Comparison of ENCODE assay signal across 1 cellular context in genomic region chr14:55398679-55399078, GRCh38.
TF ChIP-seq lines count a peak whose summit lies in the region.

No MANE protein-coding gene starts in this region.

TF ChIP-seq in K562, 482 proteins besides CTCF, POLR2A, EP300 and RAD21 (continued from another document):
- TF ChIP-seq ZNF318 (IDR thresholded peaks at IDR 0.05; ENCODE audit: borderline replicate concordance in 1 of 2, low read depth in 1 of 2) (peak in 1 of 2 experiments; percentile 30; a peak in 1 of 4 replicates), ARID3B (CRISPR knock-in tag; IDR thresholded peaks at IDR 0.05; ENCODE audit: borderline replicate concordance) (no peak), DPF2 (IDR thresholded peaks at IDR 0.05) (peak; percentile 34; the same call in 1 of the 2 replicates), RNF219 (CRISPR knock-in tag; IDR thresholded peaks at IDR 0.05) (no peak), ETS2 (tag; IDR thresholded peaks at IDR 0.05; ENCODE audit: borderline replicate concordance, poor library complexity, severe bottlenecking) (no peak), JUND (IDR thresholded peaks at IDR 0.05; ENCODE audit: borderline replicate concordance, low read depth, low read length) (peak; percentile 79; the same call in 1 of the 2 replicates), JUND (tag; IDR thresholded peaks at IDR 0.05; ENCODE audit: borderline replicate concordance, low read depth, low read length) (peak; percentile 59; the same call in 2 of the 3 replicates), CC2D1A (IDR thresholded peaks at IDR 0.05) (no peak)
